Comparison of ENCODE assay signal across 19 cellular contexts in genomic region chr14:102374264-102374663, GRCh38.
"Had no signal": no experiment of that assay in that cellular context is flagged by ENCODE, and none has a peak within 500 bp of the region (broad histone marks: within the 10 kb centered on the region; RNA-seq: fewer than 3 reads in every experiment).

No MANE protein-coding gene starts in this region.

- H3K9me3 ChIP-seq: tibial nerve had no signal

- H3K27me3 ChIP-seq: foreskin keratinocyte, hepatocyte, tibial nerve had no signal

- H3K4me3 ChIP-seq: hepatocyte, tibial nerve had no signal

- H3K9me3 Mint-ChIP-seq: dendritic cell treated with granulocyte-macrophage colony-stimulating factor and Interleukin-4, amounts not matched to agents 40 ng/mL and 50 ng/mL, for 4 days; endodermal cell; naive thymus-derived CD4-positive, alpha-beta T cell; nephron progenitor cell; stimulated activated memory B cell treated with anti-CD40 and anti-IgM and Interleukin-4, amounts not matched to agents 10 μg/mL and 1 μg/mL and 100 μg/mL, for 72 hours; stimulated activated naive CD8-positive, alpha-beta T cell treated with anti-CD3 and anti-CD28 coated beads, Interleukin-15, Interleukin-2, amounts not matched to agents 100 ng/mL and 50 ng/mL, for 24 hours had no signal

- H3K4me3 Mint-ChIP-seq: dendritic cell treated with granulocyte-macrophage colony-stimulating factor and Interleukin-4, amounts not matched to agents 40 ng/mL and 50 ng/mL, for 4 days; endodermal cell; naive thymus-derived CD4-positive, alpha-beta T cell; nephron progenitor cell; stimulated activated memory B cell treated with anti-CD40 and anti-IgM and Interleukin-4, amounts not matched to agents 10 μg/mL and 1 μg/mL and 100 μg/mL, for 72 hours; stimulated activated naive CD8-positive, alpha-beta T cell treated with anti-CD3 and anti-CD28 coated beads, Interleukin-15, Interleukin-2, amounts not matched to agents 100 ng/mL and 50 ng/mL, for 24 hours had no signal

- DNase-seq: endodermal cell; erythroblast; foreskin keratinocyte; head of caudate nucleus; kidney; left colon; mammary epithelial cell; naive thymus-derived CD4-positive, alpha-beta T cell; nephron progenitor cell; posterior cingulate gyrus; right cardiac atrium; small intestine; stimulated activated CD4-positive, alpha-beta T cell treated with anti-CD3 and anti-CD28 coated beads, Interleukin-4, amount 100 ng/mL, for 1 hour; stimulated activated CD8-positive, alpha-beta memory T cell treated with anti-CD3 and anti-CD28 coated beads, Interleukin-4, amount 100 ng/mL, for 48 hours had no signal

- H2AFZ ChIP-seq: hepatocyte had no signal

- H3K4me2 ChIP-seq: hepatocyte had no signal

- ATAC-seq: foreskin keratinocyte; left colon; naive thymus-derived CD4-positive, alpha-beta T cell; right cardiac atrium; stimulated activated memory B cell treated with anti-CD40 and anti-IgM and Interleukin-4, amounts not matched to agents 10 μg/mL and 1 μg/mL and 100 μg/mL, for 72 hours had no signal

- H3K27ac Mint-ChIP-seq: dendritic cell treated with granulocyte-macrophage colony-stimulating factor and Interleukin-4, amounts not matched to agents 40 ng/mL and 50 ng/mL, for 4 days; endodermal cell; nephron progenitor cell; stimulated activated memory B cell treated with anti-CD40 and anti-IgM and Interleukin-4, amounts not matched to agents 10 μg/mL and 1 μg/mL and 100 μg/mL, for 72 hours; stimulated activated naive CD8-positive, alpha-beta T cell treated with anti-CD3 and anti-CD28 coated beads, Interleukin-15, Interleukin-2, amounts not matched to agents 100 ng/mL and 50 ng/mL, for 24 hours had no signal

- H3K27ac ChIP-seq: foreskin keratinocyte, hepatocyte, tibial nerve had no signal
